In genomic region chr2:165895974-165896373, GRCh38 we compare ENCODE assay signal across 1 cellular context.
TF ChIP-seq lines count a peak whose summit lies in the region.

No MANE protein-coding gene starts in this region.

TF ChIP-seq in GM12878, 131 proteins besides CTCF, POLR2A, EP300 and RAD21:
- TF ChIP-seq NR2F1 (conservative IDR thresholded peaks at IDR 0.05): no peak
- TF ChIP-seq SREBF1 (IDR thresholded peaks at IDR 0.05; ENCODE audit: low read length): no peak
- peak in 1 of 2 experiments; percentile 46; a peak in 2 of 4 replicates for TF ChIP-seq IKZF2 (IDR thresholded peaks at IDR 0.05)
- peak; percentile 69 for TF ChIP-seq SPI1 (IDR thresholded peaks at IDR 0.05; ENCODE audit: borderline replicate concordance, insufficient read depth, low read depth, low read length)
- no peak for TF ChIP-seq ELK1 (IDR thresholded peaks at IDR 0.05; ENCODE audit: low read depth, low read length)
- TF ChIP-seq MEF2A (IDR thresholded peaks at IDR 0.05; ENCODE audit: insufficient read depth, low read depth, low read length): 0 out of 2 replicates have a peak, but pooled peaks have one; percentile 6
- no peak for TF ChIP-seq STAT3 (IDR thresholded peaks at IDR 0.05; ENCODE audit: low read depth, low read length)
